In the genomic region with DNA sequence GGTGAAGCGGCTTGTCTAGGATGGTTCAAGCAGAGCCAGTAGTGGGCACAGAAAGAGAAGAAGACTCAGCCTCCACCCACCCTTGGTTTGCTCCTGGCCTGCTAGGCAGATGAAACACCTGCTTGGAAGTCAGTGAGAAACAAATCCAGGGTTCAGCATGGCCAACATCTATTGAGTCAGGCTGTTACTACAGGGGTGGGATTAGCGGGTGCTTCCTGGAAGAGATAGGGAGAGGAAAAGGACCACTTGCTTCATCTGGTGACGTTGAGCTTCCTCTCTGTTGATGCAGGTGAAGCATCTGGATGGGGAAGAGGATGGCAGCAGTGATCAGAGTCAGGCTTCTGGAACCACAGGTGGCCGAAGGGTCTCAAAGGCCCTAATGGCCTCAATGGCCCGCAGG, we compare ENCODE assay signal across 25 cellular contexts. TPM values are rescaled to one million over a fixed set of nuclear protein-coding genes. Genes with fewer than 3 reads are reported as not detected.
A peak's percentile ranks its signal among the peaks of the same experiment; 100 is the strongest.
DNase-seq lines count a peak whose midpoint lies in the region; ATAC-seq and TF ChIP-seq lines count a peak whose summit lies in the region.
"Had no signal": no experiment of that assay in that cellular context is flagged by ENCODE, and none has a peak within 500 bp of the region (broad histone marks: within the 10 kb centered on the region; RNA-seq: fewer than 3 reads in every experiment).

No MANE protein-coding gene starts in this region.

- no peaks in the 10 kb centered on the region for H4K20me1 ChIP-seq in Karpas-422 (ENCODE audit: insufficient read depth, low read depth, low read length)
- H4K20me1 ChIP-seq in neural cell (ENCODE audit: insufficient read depth) = no peaks in the 10 kb centered on the region

- TF ChIP-seq CTCF in BJ (IDR thresholded peaks at IDR 0.05; ENCODE audit: insufficient read depth, low read depth, low read length) (no peak), choroid plexus epithelial cell (conservative IDR thresholded peaks at IDR 0.05; ENCODE audit: low read depth, low read length) (no peak), neural cell (IDR thresholded peaks at IDR 0.05; ENCODE audit: poor library complexity, severe bottlenecking) (no peak)

- H3K9me3 ChIP-seq in Karpas-422 (ENCODE audit: low read length) = no peaks in the 10 kb centered on the region
- no peaks in the 10 kb centered on the region for H3K9me3 ChIP-seq in neural cell (ENCODE audit: low read length)
- H3K9me3 ChIP-seq: heart right ventricle, neutrophil, Peyer's patch had no signal

- no peak overlapping the region for H3K9ac ChIP-seq in Karpas-422 (ENCODE audit: low read length)
- no peak overlapping the region for H3K9ac ChIP-seq in neural cell (ENCODE audit: low read length)

- H3K4me3 ChIP-seq in BJ (ENCODE audit: low read depth, low read length) (peak overlapping the region; percentile 61), Karpas-422 (ENCODE audit: low read length) (peak overlapping the region; percentile 79; the same call in 1 of the 2 replicates), choroid plexus epithelial cell (ENCODE audit: low read depth, low read length) (peak overlapping the region; percentile 75), neural cell (ENCODE audit: low read length) (peak overlapping the region; percentile 79)

- no peak for TF ChIP-seq EP300 in neural cell (conservative IDR thresholded peaks at IDR 0.05; ENCODE audit: poor library complexity, severe bottlenecking)

- no peaks in the 10 kb centered on the region for H3F3A ChIP-seq in neural cell (ENCODE audit: insufficient read depth, low read length, poor library complexity, severe bottlenecking)

- CTCF ChIA-PET in BJ (lab: Yijun Ruan, JAX) = no interaction called here

- H3K36me3 ChIP-seq in BJ (ENCODE audit: control insufficient read depth, insufficient read depth, low read length) = peaks cover 25% of the 10 kb centered on the region
- 0 out of 2 replicates have a peak, but pooled peaks cover 4% of the 10 kb centered on the region for H3K36me3 ChIP-seq in Karpas-422 (ENCODE audit: insufficient read depth, low read length)
- no peaks in the 10 kb centered on the region for H3K36me3 ChIP-seq in neural cell (ENCODE audit: insufficient read depth, low read length)

- H3K27me3 ChIP-seq in BJ (ENCODE audit: control insufficient read depth, insufficient read depth, low read length) = no peaks in the 10 kb centered on the region
- H3K27me3 ChIP-seq in Karpas-422 (ENCODE audit: low read length) = no peaks in the 10 kb centered on the region
- H3K27me3 ChIP-seq in neural cell (ENCODE audit: insufficient read depth, low read depth, low read length) = no peaks in the 10 kb centered on the region
- H3K27me3 ChIP-seq: heart right ventricle, neutrophil, Peyer's patch had no signal

- H2AFZ ChIP-seq in Karpas-422 (ENCODE audit: low read length) (no peak overlapping the region), neural cell (ENCODE audit: low read depth, low read length) (no peak overlapping the region)

- peaks cover 15% of the 10 kb centered on the region for H3K4me1 ChIP-seq in Karpas-422 (ENCODE audit: low read length)

- H3K9me2 ChIP-seq in Karpas-422 (replicated peaks; ENCODE audit: insufficient read depth, low read length) (no peaks in the 10 kb centered on the region), neural cell (ENCODE audit: insufficient read depth, low read length) (no peaks in the 10 kb centered on the region)

- POLR2A ChIA-PET in BJ (lab: Charles Lee) = no interaction called here

- DNase-seq in BJ (ENCODE audit: low read depth) = no peak
- no peak for DNase-seq in Karpas-422
- DNase-seq in choroid plexus epithelial cell (ENCODE audit: low read depth) = no peak
- DNase-seq in MV-4-11 (lab: John Stamatoyannopoulos, UW) = no peak
- no peak for DNase-seq in NCI-H226
- DNase-seq: activated CD4-positive, alpha-beta memory T cell treated with anti-CD3 and anti-CD28 coated beads for 36 hours; anterior cingulate cortex; CD4-positive, CD25-positive, alpha-beta regulatory T cell; cortex of kidney; heart right ventricle; islet precursor cell; MM.1S; NCI-H2029 treated with DMSO at 0.1 percent for 48 hours; NCI-H524; Peyer's patch; stimulated activated CD4-positive, alpha-beta T cell treated with anti-CD3 and anti-CD28 coated beads, Interleukin-4, amount 100 ng/mL, for 1 hour; stimulated activated CD8-positive, alpha-beta memory T cell treated with anti-CD3 and anti-CD28 coated beads, Interleukin-4, amount 100 ng/mL, for 48 hours had no signal

- no peak for TF ChIP-seq RAD21 in neural cell (conservative IDR thresholded peaks at IDR 0.05)

- peaks cover 7% of the 10 kb centered on the region; the same call in 1 of the 2 replicates for H3K79me2 ChIP-seq in Karpas-422 (ENCODE audit: low read length)
- peaks cover 17% of the 10 kb centered on the region for H3K79me2 ChIP-seq in neural cell (replicated peaks; ENCODE audit: insufficient read depth, low read length)

- H3K27ac ChIP-seq in Karpas-422 (ENCODE audit: low read length) (no peak overlapping the region), neural cell (ENCODE audit: low read length) (no peak overlapping the region)
- H3K27ac ChIP-seq: heart right ventricle, neutrophil, Peyer's patch had no signal

- ATAC-seq in HG02981 (IDR thresholded peaks at IDR 0.05; ENCODE audit: unreplicated experiment) = no peak
- ATAC-seq: HCT116, heart right ventricle, sciatic nerve had no signal

- peak overlapping the region; percentile 77 for H3K4me2 ChIP-seq in Karpas-422 (ENCODE audit: low read depth, low read length, poor library complexity, severe bottlenecking)
- H3K4me2 ChIP-seq in neural cell (ENCODE audit: low read length) = no peak overlapping the region

TF ChIP-seq in neural cell, 6 proteins besides CTCF, POLR2A, EP300 and RAD21:
- no peak for TF ChIP-seq EZH2 (IDR thresholded peaks at IDR 0.05; ENCODE audit: borderline replicate concordance, insufficient read depth, low read length, poor library complexity, severe bottlenecking)

RNA-seq across cellular contexts. Expression of a gene that starts 3.0 kb away (rescaled TPM):
- polyA plus RNA-seq in BJ (2011; rRNA removed) (280 and 298 TPM in 2 replicates), neural cell (982 and 1,118 TPM in 2 replicates)
- polyA minus RNA-seq in BJ (2011; rRNA and poly(A)+ RNA removed) = 82.6 and 118 TPM in 2 replicates
- total RNA-seq in Karpas-422 (2014; rRNA removed; shearing (Covaris generic); ENCODE audit: low replicate concordance) = 36.5 and 52.2 TPM in 2 replicates
- polyA minus RNA-seq in neural cell = 506 and 539 TPM in 2 replicates

RNA-seq across cellular contexts. Expression of a gene that starts 12.5 kb away (rescaled TPM):
- polyA plus RNA-seq in BJ (2011; rRNA removed) = not detected in 2 replicates
- polyA minus RNA-seq in BJ (2011; rRNA and poly(A)+ RNA removed) = not detected in 2 replicates
- not detected in 2 replicates for total RNA-seq in Karpas-422 (2014; rRNA removed; shearing (Covaris generic); ENCODE audit: low replicate concordance)
- polyA plus RNA-seq in neural cell = not detected in 2 replicates
- polyA minus RNA-seq in neural cell = not detected in 2 replicates
- total RNA-seq: activated CD4-positive, alpha-beta memory T cell treated with anti-CD3 and anti-CD28 coated beads for 36 hours; CD4-positive, CD25-positive, alpha-beta regulatory T cell; epithelial cell of proximal tubule; heart right ventricle; HT1080; Peyer's patch; sciatic nerve; temporal lobe had no signal
- polyA plus RNA-seq: CD4-positive, CD25-positive, alpha-beta regulatory T cell; heart right ventricle had no signal
